ENCODE assay signal across 9 cellular contexts in the genomic region with DNA sequence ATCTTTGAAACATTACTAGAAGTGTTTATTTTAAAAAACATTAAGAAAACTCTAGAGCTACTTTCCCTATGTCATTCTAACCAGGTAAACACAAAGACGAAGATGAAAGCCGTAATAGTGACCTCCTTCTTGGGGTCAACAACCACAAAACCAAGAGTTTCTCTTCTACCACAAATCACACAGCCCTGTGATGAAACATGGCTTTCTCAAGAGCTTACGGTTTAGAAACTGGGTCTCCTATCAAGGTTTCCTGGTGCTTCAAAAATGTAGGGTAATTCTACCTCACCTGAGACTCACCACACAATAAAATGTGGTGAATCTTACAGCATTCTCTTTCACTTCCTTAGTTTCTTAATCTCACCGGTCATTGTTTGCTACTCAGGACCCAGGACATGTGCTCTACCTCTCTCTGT. TPM values are rescaled to one million over a fixed set of nuclear protein-coding genes. Genes with fewer than 3 reads are reported as not detected.
DNase-seq lines count a peak whose midpoint lies in the region; ATAC-seq lines count a peak whose summit lies in the region.
"Had no signal": no experiment of that assay in that cellular context is flagged by ENCODE, and none has a peak within 500 bp of the region (broad histone marks: within the 10 kb centered on the region; RNA-seq: fewer than 3 reads in every experiment).

No MANE protein-coding gene starts in this region.

- peaks cover 0 to 9% of the 10 kb centered on the region in 2 donors for H3K4me1 Mint-ChIP-seq in immature natural killer cell

- H3K27ac Mint-ChIP-seq in immature natural killer cell, result no peak overlapping the region

- no peak overlapping the region for H3K4me3 Mint-ChIP-seq in immature natural killer cell

- DNase-seq in immature natural killer cell, result peak in 2 of 3 donors; percentile 1 to 7
- DNase-seq in DMS79 (lab: John Stamatoyannopoulos, UW), result no peak
- no peak for DNase-seq in stimulated activated CD8-positive, alpha-beta memory T cell treated with anti-CD3 and anti-CD28 coated beads, Interleukin-4, amount 100 ng/mL, for 48 hours
- no peak for DNase-seq in SIG-M5 (lab: John Stamatoyannopoulos, UW)
- no peak for DNase-seq in NCI-H510A treated with DMSO at 0.1 percent for 48 hours (lab: John Stamatoyannopoulos, UW)
- DNase-seq: NCI-H2081 treated with DMSO at 0.1 percent for 48 hours had no signal

- H3K27me3 Mint-ChIP-seq in immature natural killer cell (ENCODE audit: low read depth in 3 of 3), result peaks cover 4 to 8% (median 7%) of the 10 kb centered on the region in 3 donors

- H3K36me3 Mint-ChIP-seq in immature natural killer cell, result no peaks in the 10 kb centered on the region

- ATAC-seq in GM18870 (IDR thresholded peaks at IDR 0.05; ENCODE audit: unreplicated experiment) (peak; percentile 76), GM21576 (IDR thresholded peaks at IDR 0.05; ENCODE audit: unreplicated experiment) (peak; percentile 79), HG03280 (IDR thresholded peaks at IDR 0.05; ENCODE audit: unreplicated experiment) (peak; percentile 75)

- H3K9me3 Mint-ChIP-seq in immature natural killer cell, result no peaks in the 10 kb centered on the region

RNA-seq across cellular contexts. Expression of a gene that starts 50.9 kb away (rescaled TPM):
- polyA plus RNA-seq in immature natural killer cell, result not detected

Comparison
In these comparisons a context has a peak if more than half of its experiments do, and no peak if none do; other contexts are left out.
1. DNase-seq: peak in immature natural killer cell (2 of 3); none in DMS79 (single experiment), stimulated activated CD8-positive, alpha-beta memory T cell treated with anti-CD3 and anti-CD28 coated beads, Interleukin-4, amount 100 ng/mL, for 48 hours (single experiment), SIG-M5 (single experiment) and NCI-H510A treated with DMSO at 0.1 percent for 48 hours (single experiment).
2. Peak in every context shown above with its lines, with median percentiles within 50 percentile points of each other: ATAC-seq.